ENCODE assay signal across 34 cellular contexts in genomic region chr7:40595832-40596231, GRCh38.
"Had no signal": no experiment of that assay in that cellular context is flagged by ENCODE, and none has a peak within 500 bp of the region (broad histone marks: within the 10 kb centered on the region; RNA-seq: fewer than 3 reads in every experiment).

No MANE protein-coding gene starts in this region.

- H3K9me3 ChIP-seq: MG63 had no signal

- H3K27ac ChIP-seq: brain microvascular endothelial cell, Peyer's patch, RWPE1, WERI-Rb-1 had no signal

- H3K4me1 Mint-ChIP-seq: activated CD4-positive, alpha-beta memory T cell treated with anti-CD3 and anti-CD28 coated beads, Interleukin-2, amount 10 ng/mL, durations not matched to agents 7 days and 5 days had no signal

- ATAC-seq: activated CD8-positive, alpha-beta memory T cell treated with anti-CD3 and anti-CD28 coated beads, Interleukin-2, amount 10 ng/mL, durations not matched to agents 7 days and 5 days; activated naive CD8-positive, alpha-beta T cell treated with anti-CD3 and anti-CD28 coated beads, Interleukin-2, amount 50 U/mL, for 24 hours; PC-3; Right ventricle myocardium inferior had no signal

- H3K36me3 Mint-ChIP-seq: activated CD8-positive, alpha-beta memory T cell treated with anti-CD3 and anti-CD28 coated beads, Interleukin-2, amount 10 ng/mL, durations not matched to agents 7 days and 5 days; activated naive CD4-positive, alpha-beta T cell treated with anti-CD3 and anti-CD28 coated beads, Interleukin-2, amount 10 ng/mL, durations not matched to agents 7 days and 5 days had no signal

- H3K9me3 Mint-ChIP-seq: activated naive CD4-positive, alpha-beta T cell treated with anti-CD3 and anti-CD28 coated beads, Interleukin-2, amount 10 ng/mL, durations not matched to agents 7 days and 5 days; activated naive CD8-positive, alpha-beta T cell treated with anti-CD3 and anti-CD28 coated beads, Interleukin-2, amount 50 U/mL, for 24 hours had no signal

- H3K4me1 ChIP-seq: Peyer's patch had no signal

- H3K27ac Mint-ChIP-seq: activated CD4-positive, alpha-beta memory T cell treated with anti-CD3 and anti-CD28 coated beads, Interleukin-2, amount 10 ng/mL, durations not matched to agents 7 days and 5 days; activated CD8-positive, alpha-beta memory T cell treated with anti-CD3 and anti-CD28 coated beads, Interleukin-2, amount 10 ng/mL, durations not matched to agents 7 days and 5 days; activated naive CD4-positive, alpha-beta T cell treated with anti-CD3 and anti-CD28 coated beads, Interleukin-2, amount 10 ng/mL, durations not matched to agents 7 days and 5 days; activated naive CD8-positive, alpha-beta T cell; activated naive CD8-positive, alpha-beta T cell treated with anti-CD3 and anti-CD28 coated beads, Interleukin-2, amount 50 U/mL, for 24 hours; IgD-negative memory B cell had no signal

- H3K27me3 ChIP-seq: brain microvascular endothelial cell, MG63, Peyer's patch had no signal

- H3K27me3 Mint-ChIP-seq: activated CD4-positive, alpha-beta memory T cell treated with anti-CD3 and anti-CD28 coated beads, Interleukin-2, amount 10 ng/mL, durations not matched to agents 7 days and 5 days; activated CD8-positive, alpha-beta memory T cell treated with anti-CD3 and anti-CD28 coated beads, Interleukin-2, amount 10 ng/mL, durations not matched to agents 7 days and 5 days; activated naive CD4-positive, alpha-beta T cell treated with anti-CD3 and anti-CD28 coated beads, Interleukin-2, amount 10 ng/mL, durations not matched to agents 7 days and 5 days; activated naive CD8-positive, alpha-beta T cell; activated naive CD8-positive, alpha-beta T cell treated with anti-CD3 and anti-CD28 coated beads, Interleukin-2, amount 50 U/mL, for 24 hours; IgD-negative memory B cell had no signal

- DNase-seq: activated CD4-positive, alpha-beta memory T cell treated with anti-CD3 and anti-CD28 coated beads, Interleukin-2, amount 10 ng/mL, durations not matched to agents 7 days and 5 days; activated CD4-positive, alpha-beta T cell treated with anti-CD3 and anti-CD28 coated beads for 1 hour; activated CD4-positive, alpha-beta T cell treated with anti-CD3 and anti-CD28 coated beads for 48 hours; activated CD4-positive, CD25-positive, alpha-beta regulatory T cell; activated CD8-positive, alpha-beta memory T cell treated with anti-CD3 and anti-CD28 coated beads for 24 hours; activated CD8-positive, alpha-beta memory T cell treated with anti-CD3 and anti-CD28 coated beads, Interleukin-2, amount 10 ng/mL, durations not matched to agents 7 days and 5 days; activated CD8-positive, alpha-beta memory T cell treated with anti-CD3 and anti-CD28 coated beads, Interleukin-2, amount 50 U/mL, for 48 hours; activated effector memory CD4-positive, alpha-beta T cell treated with Interleukin-2 at 50 U/mL for 16 hours; activated naive CD4-positive, alpha-beta T cell treated with anti-CD3 and anti-CD28 coated beads, Interleukin-2, amount 10 ng/mL, durations not matched to agents 7 days and 5 days; activated naive CD8-positive, alpha-beta T cell treated with anti-CD3 and anti-CD28 coated beads, Interleukin-2, amount 50 U/mL, for 24 hours; activated T-cell treated with anti-CD3 and anti-CD28 coated beads, Interleukin-2, amount 50 U/mL, for 48 hours; anterior cingulate cortex; brain microvascular endothelial cell; Karpas-422; KBM-7; MG63; NCI-H1048; NCI-H1105 treated with DMSO at 0.1 percent for 48 hours; NCI-H1436; NCI-H1694; NCI-H1930; NCI-H2081 treated with DMSO at 0.1 percent for 48 hours; NCI-H345; NCI-H524 treated with DMSO at 0.1 percent for 48 hours; NK-92 treated with Interleukin-12 subunit alpha and Interleukin-12 subunit beta, amount 100 ng/mL, for 24 hours; PC-3; Peyer's patch; SIG-M5; T1000; WERI-Rb-1 had no signal

- H3K4me3 ChIP-seq: MG63, Peyer's patch had no signal

- H3K4me3 Mint-ChIP-seq: activated CD4-positive, alpha-beta memory T cell treated with anti-CD3 and anti-CD28 coated beads, Interleukin-2, amount 10 ng/mL, durations not matched to agents 7 days and 5 days; activated CD8-positive, alpha-beta memory T cell treated with anti-CD3 and anti-CD28 coated beads, Interleukin-2, amount 10 ng/mL, durations not matched to agents 7 days and 5 days; activated naive CD4-positive, alpha-beta T cell treated with anti-CD3 and anti-CD28 coated beads, Interleukin-2, amount 10 ng/mL, durations not matched to agents 7 days and 5 days; activated naive CD8-positive, alpha-beta T cell; activated naive CD8-positive, alpha-beta T cell treated with anti-CD3 and anti-CD28 coated beads, Interleukin-2, amount 50 U/mL, for 24 hours; IgD-negative memory B cell had no signal

- H3K36me3 ChIP-seq: brain microvascular endothelial cell, MG63, Peyer's patch, WERI-Rb-1 had no signal
